ENCODE assay signal across 8 cellular contexts in the genomic region with DNA sequence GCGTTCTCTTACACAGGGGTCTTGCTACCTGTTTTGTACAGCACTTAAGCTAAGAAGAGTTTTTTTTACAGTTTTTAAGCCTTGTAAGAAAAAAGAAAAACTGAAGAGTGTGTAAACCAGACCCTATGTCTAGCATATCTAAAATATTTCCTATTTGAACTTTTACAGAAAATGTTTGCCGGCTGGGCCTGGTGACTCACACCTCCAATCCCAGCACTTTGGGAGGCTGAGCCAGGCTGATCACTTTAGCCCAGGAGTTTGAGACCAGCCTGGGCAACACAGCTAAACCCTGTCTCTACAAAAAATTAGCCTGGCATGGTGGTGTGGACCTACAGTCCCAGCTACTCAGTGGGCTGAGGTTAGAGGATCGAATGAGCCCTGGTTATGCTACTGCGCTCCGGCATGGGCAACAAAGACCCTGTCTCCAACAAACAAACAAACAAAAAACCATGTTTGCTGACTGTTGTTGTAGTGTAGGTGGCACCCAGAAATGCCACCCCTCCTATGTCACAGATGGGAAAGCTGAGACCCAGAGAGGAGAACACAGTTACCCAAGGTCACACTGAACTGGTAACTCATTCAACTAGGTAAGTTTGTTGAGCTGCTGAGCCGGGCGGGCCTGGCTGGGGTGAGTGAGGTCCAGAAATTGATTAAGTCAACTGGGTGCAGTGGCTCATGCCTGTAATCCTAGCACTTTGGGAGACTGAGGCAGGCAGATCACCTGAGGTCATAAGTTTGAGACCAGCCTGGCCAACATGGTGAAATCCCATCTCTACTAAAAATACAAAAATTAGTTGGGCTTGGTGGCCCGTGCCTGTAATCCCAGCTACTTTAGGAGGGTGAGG. TPM values are rescaled to one million over a fixed set of nuclear protein-coding genes. Genes with fewer than 3 reads are reported as not detected.
A peak's percentile ranks its signal among the peaks of the same experiment; 100 is the strongest.
DNase-seq lines count a peak whose midpoint lies in the region; ATAC-seq, FAIRE-seq and TF ChIP-seq lines count a peak whose summit lies in the region.

No MANE protein-coding gene starts in this region.

- H2AFZ ChIP-seq in astrocyte (ENCODE audit: low read depth, low read length) (no peak overlapping the region), mesenchymal stem cell (ENCODE audit: low read depth, low read length) (no peak overlapping the region)

- peaks cover 34% of the 10 kb centered on the region for H3K4me1 Mint-ChIP-seq in HFFc6 (ENCODE audit: low read depth)
- peaks cover 6% of the 10 kb centered on the region for H3K4me1 Mint-ChIP-seq in astrocyte (ENCODE audit: low read depth, unreplicated experiment)

- peak overlapping the region in 1 of 2 experiments; percentile 30 for H3K14ac ChIP-seq in mesenchymal stem cell (ENCODE audit: low read length in 2 of 2)

- H3K36me3 Mint-ChIP-seq in HFFc6 (ENCODE audit: low read depth) = peaks cover 11% of the 10 kb centered on the region
- H3K36me3 Mint-ChIP-seq in astrocyte (ENCODE audit: low read depth, unreplicated experiment) = peaks cover 1% of the 10 kb centered on the region

- no peaks in the 10 kb centered on the region; the same call in 1 of the 2 replicates for H3K27me3 Mint-ChIP-seq in HFFc6 (ENCODE audit: insufficient read depth)
- H3K27me3 Mint-ChIP-seq in astrocyte (ENCODE audit: low read depth, unreplicated experiment) = peaks cover 7% of the 10 kb centered on the region

- H3K4me3 Mint-ChIP-seq in HFFc6 = peak overlapping the region; percentile 82
- peak overlapping the region; percentile 68 for H3K4me3 Mint-ChIP-seq in astrocyte (ENCODE audit: unreplicated experiment)

- H2BK12ac ChIP-seq in mesenchymal stem cell (ENCODE audit: low read length in 2 of 2) = peak overlapping the region in 1 of 2 experiments; percentile 54

- H2BK5ac ChIP-seq in mesenchymal stem cell (ENCODE audit: low read depth, low read length, poor library complexity, severe bottlenecking) = no peak overlapping the region

- H2BK120ac ChIP-seq in mesenchymal stem cell (ENCODE audit: low read depth, low read length) = no peak overlapping the region

- peaks cover 13% of the 10 kb centered on the region for H4K20me1 ChIP-seq in astrocyte (ENCODE audit: insufficient read depth, low read length)

- ATAC-seq in GM18907 (IDR thresholded peaks at IDR 0.05; ENCODE audit: unreplicated experiment) = no peak
- ATAC-seq in GM18873 (IDR thresholded peaks at IDR 0.05; ENCODE audit: low FRiP score, unreplicated experiment) = no peak

- peaks cover 2% of the 10 kb centered on the region for H3K79me1 ChIP-seq in mesenchymal stem cell (replicated peaks; ENCODE audit: low read length, poor library complexity, severe bottlenecking)

- peak overlapping the region; percentile 14 for H2AK5ac ChIP-seq in mesenchymal stem cell (ENCODE audit: low read length, severe bottlenecking)

- H3K27me3 ChIP-seq in A673 (replicated peaks; ENCODE audit: insufficient read depth, low read depth, low read length, poor library complexity) (no peaks in the 10 kb centered on the region), astrocyte (ENCODE audit: insufficient read depth, low read length) (no peaks in the 10 kb centered on the region), mesenchymal stem cell (ENCODE audit: control insufficient read depth in 1 of 2, insufficient read depth in 1 of 2, low read length in 2 of 2) (peaks cover 0 to 4% of the 10 kb centered on the region in 2 experiments)

- peak overlapping the region; percentile 72 for H4K8ac ChIP-seq in mesenchymal stem cell (ENCODE audit: low read length)

- H3K27ac ChIP-seq in A673 (ENCODE audit: low read depth, low read length, poor library complexity, severe bottlenecking) = peak overlapping the region; percentile 83
- peak overlapping the region; percentile 87 for H3K27ac ChIP-seq in astrocyte (ENCODE audit: low read depth, low read length)
- peak overlapping the region; percentile 45 for H3K27ac ChIP-seq in mesenchymal stem cell (ENCODE audit: low read length, poor library complexity, severe bottlenecking)

- BruUV-seq in A673 (replicated peaks; lab: Mats Ljungman, UMichigan) = no TSS peak

- H3K4me1 ChIP-seq in A673 (ENCODE audit: insufficient read depth, low read length, poor library complexity, severe bottlenecking) = peaks cover 10% of the 10 kb centered on the region
- H3K4me1 ChIP-seq in astrocyte (ENCODE audit: insufficient read depth, low read length) = peaks cover 23% of the 10 kb centered on the region
- H3K4me1 ChIP-seq in mesenchymal stem cell (ENCODE audit: control insufficient read depth, insufficient read depth, low read depth, low read length) = peaks cover 15% of the 10 kb centered on the region

- H4K91ac ChIP-seq in mesenchymal stem cell (ENCODE audit: low read length) = no peak overlapping the region

- CTCF ChIA-PET in A673 (lab: Charles Lee) = interaction anchor here (0.7 kb wide), 1 partner anchor 27 kb away, joined by 4 read pairs; no protein-coding TSS in a partner anchor

- peak overlapping the region; percentile 89 for H3K27ac Mint-ChIP-seq in HFFc6
- peak overlapping the region; percentile 91 for H3K27ac Mint-ChIP-seq in astrocyte (ENCODE audit: unreplicated experiment)

- H3K4me2 ChIP-seq in astrocyte (ENCODE audit: low read length) (peak overlapping the region; percentile 100), mesenchymal stem cell (ENCODE audit: low read length, poor library complexity, severe bottlenecking) (no peak overlapping the region)

- 68% methylated on average over 4 of the region's 8 CpGs for WGBS in mesenchymal stem cell

- no peak overlapping the region for H3K4me3 ChIP-seq in A673 (ENCODE audit: low read depth, low read length, poor library complexity, severe bottlenecking)
- H3K4me3 ChIP-seq in astrocyte (ENCODE audit: insufficient read depth, low read depth, low read length) = no peak overlapping the region
- H3K4me3 ChIP-seq in mesenchymal stem cell (ENCODE audit: insufficient read depth in 1 of 2, low read depth in 1 of 2, low read length in 2 of 2) = no peak overlapping the region

- H3K9ac ChIP-seq in astrocyte (ENCODE audit: low read length) (no peak overlapping the region), mesenchymal stem cell (ENCODE audit: low read length) (peak overlapping the region; percentile 36)

- H3K36me3 ChIP-seq in A673 (ENCODE audit: insufficient read depth, low read length, poor library complexity, severe bottlenecking) (no peaks in the 10 kb centered on the region), astrocyte (ENCODE audit: insufficient read depth, low read length) (peaks cover 1% of the 10 kb centered on the region), mesenchymal stem cell (ENCODE audit: control insufficient read depth in 1 of 2, insufficient read depth in 2 of 2, low read depth in 1 of 2, low read length in 2 of 2) (no peaks in the 10 kb centered on the region)

- no peak overlapping the region for H3K23ac ChIP-seq in mesenchymal stem cell (ENCODE audit: low read length in 2 of 2)

- H2BK15ac ChIP-seq in mesenchymal stem cell (ENCODE audit: low read depth, poor library complexity, severe bottlenecking) = no peak overlapping the region

- no peak overlapping the region for H3K4ac ChIP-seq in mesenchymal stem cell (ENCODE audit: low read depth in 1 of 2, low read length in 2 of 2)

- TF ChIP-seq CTCF in A673 (conservative IDR thresholded peaks at IDR 0.05; ENCODE audit: low read depth, low read length) (no peak), HFFc6 (IDR thresholded peaks at IDR 0.05) (no peak), astrocyte (IDR thresholded peaks at IDR 0.05; ENCODE audit: insufficient read depth, low read depth, low read length) (no peak)

- DNase-seq in A673 (ENCODE audit: low spot score) (no peak), HFFc6 (peak; percentile 43), astrocyte (ENCODE audit: low read depth) (peak; percentile 19), mesenchymal stem cell (peak; percentile 57), NCI-H446 (lab: John Stamatoyannopoulos, UW) (no peak)
- no peak for DNase-seq in activated CD4-positive, alpha-beta T cell treated with anti-CD3 and anti-CD28 coated beads, Interleukin-2, amount 50 U/mL, for 4 hours

- peak overlapping the region in 1 of 2 experiments; percentile 60 for H3K18ac ChIP-seq in mesenchymal stem cell (ENCODE audit: low read depth in 1 of 2, low read length in 2 of 2)

- intact Hi-C loops in A673 (cut with micrococcal nuclease; ENCODE audit: unreplicated experiment) = loop anchor here (5.0 kb wide), 1 partner anchor 137 kb away; no protein-coding TSS in a partner anchor

- FAIRE-seq in astrocyte (lab: Jason Lieb, UNC) = no peak

- peaks cover 35% of the 10 kb centered on the region for H3K79me2 ChIP-seq in astrocyte (ENCODE audit: insufficient read depth, low read length)

- POLR2A ChIA-PET in A673 (lab: Charles Lee; ENCODE audit: low non-redundant PET) = no interaction called here

- H3K9me3 ChIP-seq in A673 (ENCODE audit: low read depth, low read length, poor library complexity, severe bottlenecking) (no peaks in the 10 kb centered on the region), astrocyte (ENCODE audit: insufficient read depth, low read depth, low read length) (no peaks in the 10 kb centered on the region), mesenchymal stem cell (ENCODE audit: control insufficient read depth, low read length) (no peaks in the 10 kb centered on the region)

- H3K9me3 Mint-ChIP-seq in HFFc6 = no peaks in the 10 kb centered on the region
- H3K9me3 Mint-ChIP-seq in astrocyte (ENCODE audit: unreplicated experiment) = no peaks in the 10 kb centered on the region

RNA-seq across cellular contexts. Expression of gene VASP, which starts 1.9 kb away (rescaled TPM):
- total RNA-seq in A673 (2021) = 89.6 and 102 TPM in 2 replicates
- total RNA-seq in HFFc6 (2021; fragmentation: NEBNext Ultra II Directional; extraction: Animal tissue kit (Norgen Biotek cat#: 25700)) = 100 to 1,000 TPM; 179 to 199 (median 185) TPM
- total RNA-seq in astrocyte = 205 and 222 TPM in 2 replicates
- polyA plus RNA-seq in mesenchymal stem cell (2013, experiment 1 of 2) = 106 TPM
- 104 TPM for polyA plus RNA-seq in mesenchymal stem cell (2013, experiment 2 of 2)

RNA-seq across cellular contexts. Expression of gene PPM1N, which starts 7.1 kb away (rescaled TPM):
- total RNA-seq in A673 (2021) (0.80 and 1.6 TPM in 2 replicates), astrocyte (0.67 and 1.3 TPM in 2 replicates)
- 1 to 10 TPM in 4 of 6 experiments, under 1 TPM in 2; 0.80 to 1.3 (median 1.1) TPM for total RNA-seq in HFFc6 (2021; fragmentation: NEBNext Ultra II Directional; extraction: Animal tissue kit (Norgen Biotek cat#: 25700))
- 2.3 TPM for polyA plus RNA-seq in mesenchymal stem cell (2013, experiment 1 of 2)
- 2.1 TPM for polyA plus RNA-seq in mesenchymal stem cell (2013, experiment 2 of 2)

RNA-seq across cellular contexts. Expression of gene RTN2, which starts 8.5 kb away (rescaled TPM):
- total RNA-seq in A673 (2021) (6.6 and 9.1 TPM in 2 replicates), astrocyte (29.1 and 35.3 TPM in 2 replicates)
- 10 to 100 TPM; 10.3 to 21.3 (median 13.8) TPM for total RNA-seq in HFFc6 (2021; fragmentation: NEBNext Ultra II Directional; extraction: Animal tissue kit (Norgen Biotek cat#: 25700))
- polyA plus RNA-seq in mesenchymal stem cell (2013, experiment 1 of 2) = 30.0 TPM
- 31.0 TPM for polyA plus RNA-seq in mesenchymal stem cell (2013, experiment 2 of 2)

RNA-seq across cellular contexts. Expression of gene FOSB, which starts 37.6 kb away (rescaled TPM):
- 1.0 and 1.9 TPM in 2 replicates for total RNA-seq in A673 (2021)
- 10 to 100 TPM; 35.0 to 71.5 (median 62.9) TPM for total RNA-seq in HFFc6 (2021; fragmentation: NEBNext Ultra II Directional; extraction: Animal tissue kit (Norgen Biotek cat#: 25700))
- 8.2 and 13.3 TPM in 2 replicates for total RNA-seq in astrocyte
- polyA plus RNA-seq in mesenchymal stem cell (2013, experiment 1 of 2) = 167 TPM
- 130 TPM for polyA plus RNA-seq in mesenchymal stem cell (2013, experiment 2 of 2)

Comparison
In these comparisons a context has a peak if more than half of its experiments do, and no peak if none do; other contexts are left out.
1. DNase-seq: peak in HFFc6 (single experiment), astrocyte (single experiment) and mesenchymal stem cell (single experiment); none in A673 (single experiment), NCI-H446 (0 of 2) and activated CD4-positive, alpha-beta T cell treated with anti-CD3 and anti-CD28 coated beads, Interleukin-2, amount 50 U/mL, for 4 hours (0 of 2).
2. Peak in every context shown above with its lines, with median percentiles within 50 percentile points of each other: H3K27ac ChIP-seq.